Comparison of ENCODE assay signal across 30 cellular contexts in the genomic region with DNA sequence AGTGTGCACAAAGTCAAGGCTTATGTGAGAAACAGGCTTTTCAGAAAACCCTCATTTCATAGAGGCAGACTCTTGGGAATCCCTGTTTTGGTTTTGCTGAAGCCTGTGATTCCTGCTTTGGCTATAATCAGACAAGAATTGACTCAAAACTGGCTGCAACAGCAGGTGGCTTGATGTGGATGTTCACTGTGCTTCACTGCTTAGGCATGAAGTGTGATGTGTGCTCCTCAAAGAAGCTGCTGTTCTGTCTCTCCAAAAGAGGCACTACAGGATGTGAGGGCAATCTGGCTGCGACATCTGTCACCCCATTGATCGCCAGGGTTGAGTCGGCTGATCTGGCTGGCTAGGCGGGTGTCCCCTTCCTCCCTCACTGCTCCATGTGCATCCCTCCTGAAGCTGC.
A peak's percentile ranks its signal among the peaks of the same experiment; 100 is the strongest.
DNase-seq lines count a peak whose midpoint lies in the region; ATAC-seq and TF ChIP-seq lines count a peak whose summit lies in the region.
"Had no signal": no experiment of that assay in that cellular context is flagged by ENCODE, and none has a peak within 500 bp of the region (broad histone marks: within the 10 kb centered on the region; RNA-seq: fewer than 3 reads in every experiment).

No MANE protein-coding gene starts in this region.

- no peaks in the 10 kb centered on the region for H3K9me3 ChIP-seq in WERI-Rb-1 (ENCODE audit: severe bottlenecking)
- H3K9me3 ChIP-seq: BE2C, colonic mucosa, gastroesophageal sphincter, spleen, vagina had no signal

- no peak overlapping the region for H3K27ac ChIP-seq in WERI-Rb-1
- H3K27ac ChIP-seq: cardiac muscle cell, colonic mucosa, gastroesophageal sphincter, spleen, vagina had no signal

- no peak for TF ChIP-seq CTCF in WERI-Rb-1 (IDR thresholded peaks at IDR 0.05; ENCODE audit: low read depth, low read length)

- peaks cover 69% of the 10 kb centered on the region for H3K36me3 ChIP-seq in WERI-Rb-1
- H3K36me3 ChIP-seq: BE2C, spleen had no signal

- ATAC-seq in GM18858 (IDR thresholded peaks at IDR 0.05; ENCODE audit: unreplicated experiment), result peak; percentile 79
- ATAC-seq in HG02623 (IDR thresholded peaks at IDR 0.05; ENCODE audit: unreplicated experiment), result peak; percentile 61
- ATAC-seq in HG03442 (IDR thresholded peaks at IDR 0.05; ENCODE audit: unreplicated experiment), result peak; percentile 80
- no peak for ATAC-seq in HG03039 (IDR thresholded peaks at IDR 0.05; ENCODE audit: unreplicated experiment)
- ATAC-seq: CD8-positive, alpha-beta T cell; gastroesophageal sphincter; HepG2; naive thymus-derived CD4-positive, alpha-beta T cell; stimulated activated naive CD8-positive, alpha-beta T cell treated with anti-CD3 and anti-CD28 coated beads, Interleukin-15, amount 100 ng/mL, for 72 hours had no signal

- DNase-seq in WERI-Rb-1 (peak; percentile 10), NCI-H1436 treated with DMSO at 0.1 percent for 48 hours (lab: John Stamatoyannopoulos, UW) (no peak), NCI-H748 (lab: John Stamatoyannopoulos, UW; ENCODE audit: unreplicated experiment) (no peak)
- no peak for DNase-seq in stimulated activated naive CD4-positive, alpha-beta T cell treated with Interleukin-2 at 50 U/mL for 16 hours (lab: John Stamatoyannopoulos, UW)
- DNase-seq: activated CD4-positive, alpha-beta T cell treated with anti-CD3 and anti-CD28 coated beads, Interleukin-2, amount 10 ng/mL, durations not matched to agents 7 days and 5 days; activated naive CD8-positive, alpha-beta T cell treated with anti-CD3 and anti-CD28 coated beads for 36 hours; BE2C; CD8-positive, alpha-beta T cell; colonic mucosa; effector CD4-positive, alpha-beta T cell; MM.1S; naive thymus-derived CD4-positive, alpha-beta T cell; NCI-H1105 treated with DMSO at 0.1 percent for 48 hours; NCI-H2029 treated with DMSO at 0.1 percent for 48 hours; NCI-H226; NCI-H748 treated with DMSO at 0.1 percent for 48 hours; SHP77 treated with DMSO at 0.1 percent for 48 hours; spleen; stimulated activated CD8-positive, alpha-beta memory T cell treated with anti-CD3 and anti-CD28 coated beads, Interleukin-4, amount 100 ng/mL, for 48 hours; stimulated activated naive CD8-positive, alpha-beta T cell treated with anti-CD3 and anti-CD28 coated beads, Interleukin-15, amount 100 ng/mL, for 72 hours; T1000 had no signal

- H3K27me3 ChIP-seq in WERI-Rb-1 (ENCODE audit: insufficient read depth, low read depth, severe bottlenecking), result no peaks in the 10 kb centered on the region
- H3K27me3 ChIP-seq: BE2C, cardiac muscle cell, colonic mucosa, gastroesophageal sphincter, spleen, vagina had no signal

- H3K4me3 ChIP-seq in WERI-Rb-1 (ENCODE audit: low read depth, low read length), result no peak overlapping the region
- H3K4me3 ChIP-seq: cardiac muscle cell, colonic mucosa, gastroesophageal sphincter, lung, spleen, vagina had no signal
